In genomic region chr15:74305687-74306086, GRCh38 we compare ENCODE assay signal across 25 cellular contexts.
A peak's percentile ranks its signal among the peaks of the same experiment; 100 is the strongest.
DNase-seq lines count a peak whose midpoint lies in the region; ATAC-seq, FAIRE-seq and TF ChIP-seq lines count a peak whose summit lies in the region.
"Had no signal": no experiment of that assay in that cellular context is flagged by ENCODE, and none has a peak within 500 bp of the region (broad histone marks: within the 10 kb centered on the region; RNA-seq: fewer than 3 reads in every experiment).

No MANE protein-coding gene starts in this region.

- H4K20me1 ChIP-seq in HepG2 (ENCODE audit: insufficient read depth, low read length) = no peaks in the 10 kb centered on the region
- H4K20me1 ChIP-seq in neural cell (ENCODE audit: insufficient read depth) = no peaks in the 10 kb centered on the region

- H3K36me3 ChIP-seq in HepG2 (replicated peaks in 1 of 2; ENCODE audit: control insufficient read depth in 1 of 2, insufficient read depth in 2 of 2, low read length in 2 of 2) (no peaks in the 10 kb centered on the region), right lobe of liver (no peaks in the 10 kb centered on the region), neural cell (ENCODE audit: insufficient read depth, low read length) (no peaks in the 10 kb centered on the region)
- H3K36me3 ChIP-seq: BE2C; BLaER1 treated with 17β-estradiol and CSF1 and Interleukin-3, amounts not matched to agents 10 nM and 100 nM had no signal

- TF ChIP-seq CTCF in HepG2 (CRISPR knock-in tag; IDR thresholded peaks at IDR 0.05) (no peak), right lobe of liver (IDR thresholded peaks at IDR 0.05) (no peak), brain (conservative IDR thresholded peaks at IDR 0.05) (no peak), neural cell (IDR thresholded peaks at IDR 0.05; ENCODE audit: poor library complexity, severe bottlenecking) (no peak), GM13976 (IDR thresholded peaks at IDR 0.05; ENCODE audit: borderline replicate concordance, control extremely low read depth, extremely low read depth, insufficient read depth, missing control alignments) (no peak)

- TF ChIP-seq RAD21 in HepG2 (CRISPR knock-in tag; IDR thresholded peaks at IDR 0.05) (no peak), neural cell (conservative IDR thresholded peaks at IDR 0.05) (no peak)

- no peak overlapping the region for H3K27ac ChIP-seq in HepG2 (ENCODE audit: extremely low read length, insufficient read depth, low read length)
- H3K27ac ChIP-seq in right lobe of liver = no peak overlapping the region
- no peak overlapping the region for H3K27ac ChIP-seq in neural cell (ENCODE audit: low read length)
- H3K27ac ChIP-seq: 22Rv1; BLaER1 treated with 17β-estradiol and CSF1 and Interleukin-3, amounts not matched to agents 10 nM and 100 nM; GM23248 had no signal

- DNase-seq in HepG2 (ENCODE audit: low spot score) (no peak), right lobe of liver (no peak), NCI-H146 treated with DMSO at 0.1 percent for 48 hours (lab: John Stamatoyannopoulos, UW; ENCODE audit: unreplicated experiment) (no peak), RCC 7860 (ENCODE audit: low spot score) (no peak), GM13976 (ENCODE audit: low spot score) (no peak)
- DNase-seq: ACHN; AML-193; BE2C; CD4-positive, alpha-beta T cell; CD8-positive, alpha-beta memory T cell; DMS53; DMS79 treated with DMSO at 0.1 percent for 48 hours; GF-D8; GM23248; H9; HFFc6 had no signal

- no peak overlapping the region for H3K4me3 Mint-ChIP-seq in brain
- H3K4me3 Mint-ChIP-seq: CD14-positive monocyte; CD4-positive, alpha-beta T cell; CD8-positive, alpha-beta memory T cell; H9; HFFc6 had no signal

- no peaks in the 10 kb centered on the region for H3K9me2 ChIP-seq in neural cell (ENCODE audit: insufficient read depth, low read length)

- no peak overlapping the region for H3K4me2 ChIP-seq in HepG2 (ENCODE audit: low read depth, low read length)
- H3K4me2 ChIP-seq in neural cell (ENCODE audit: low read length) = no peak overlapping the region
- H3K4me2 ChIP-seq: BLaER1 treated with 17β-estradiol and CSF1 and Interleukin-3, amounts not matched to agents 10 nM and 100 nM had no signal

- H3K9me3 ChIP-seq in HepG2 (ENCODE audit: low read length) (no peaks in the 10 kb centered on the region), right lobe of liver (no peaks in the 10 kb centered on the region), neural cell (ENCODE audit: low read length) (no peaks in the 10 kb centered on the region)
- H3K9me3 ChIP-seq: BE2C; BLaER1 treated with 17β-estradiol and CSF1 and Interleukin-3, amounts not matched to agents 10 nM and 100 nM had no signal

- H3K4me1 Mint-ChIP-seq in brain = peaks cover 100% of the 10 kb centered on the region
- H3K4me1 Mint-ChIP-seq: CD14-positive monocyte; CD8-positive, alpha-beta memory T cell had no signal

- peaks cover 5% of the 10 kb centered on the region for H3F3A ChIP-seq in neural cell (ENCODE audit: insufficient read depth, low read length, poor library complexity, severe bottlenecking)

- no peak for TF ChIP-seq EP300 in HepG2 (IDR thresholded peaks at IDR 0.05; ENCODE audit: low read depth in 2 of 2, low read length in 2 of 2)
- TF ChIP-seq EP300 in HepG2 (CRISPR knock-in tag; IDR thresholded peaks at IDR 0.05; ENCODE audit: borderline replicate concordance) = no peak
- TF ChIP-seq EP300 in neural cell (conservative IDR thresholded peaks at IDR 0.05; ENCODE audit: poor library complexity, severe bottlenecking) = no peak

- intact Hi-C loops in HepG2 (cut with micrococcal nuclease; ENCODE audit: unreplicated experiment) (no loop called here), right lobe of liver (cut with DNase I) (loop anchor here in 1 of 2 donors (5.0 kb wide), 1 partner anchor 178 kb away; no protein-coding TSS in a partner anchor)

- peak overlapping the region; percentile 89 to 100 (median 92) for H3K27ac Mint-ChIP-seq in brain
- H3K27ac Mint-ChIP-seq: CD14-positive monocyte; CD4-positive, alpha-beta T cell; CD8-positive, alpha-beta memory T cell; H9; HFFc6 had no signal

- H3K9ac ChIP-seq in HepG2 (ENCODE audit: insufficient read depth, low read depth, low read length) (no peak overlapping the region), neural cell (ENCODE audit: low read length) (peak overlapping the region; percentile 0)
- H3K9ac ChIP-seq: BLaER1 treated with 17β-estradiol and CSF1 and Interleukin-3, amounts not matched to agents 10 nM and 100 nM; GM23248 had no signal

- no peak for ATAC-seq in HepG2
- ATAC-seq in right lobe of liver = no peak
- ATAC-seq: HCT116 had no signal

- no peaks in the 10 kb centered on the region for H3K27me3 Mint-ChIP-seq in brain

- H3K79me2 ChIP-seq in HepG2 (ENCODE audit: insufficient read depth, low read length) (no peaks in the 10 kb centered on the region), neural cell (replicated peaks; ENCODE audit: insufficient read depth, low read length) (no peaks in the 10 kb centered on the region)

- in situ Hi-C loops in HepG2 (cut with HindIII; ENCODE audit: extremely low pct_ligation_motif_present, low pct_unique_long_range_greater_than_20kb) = loop anchor here (5.0 kb wide), 1 partner anchor 178 kb away; no protein-coding TSS in a partner anchor
- in situ Hi-C loops in GM13976 (cut with MboI; ENCODE audit: low sequenced_read_pairs, unreplicated experiment) = loop anchor here (5.0 kb wide), 1 partner anchor 178 kb away; no protein-coding TSS in a partner anchor

- no TSS peak for BruUV-seq in HepG2 (replicated peaks; lab: Mats Ljungman, UMichigan)

- 0 out of 2 replicates have a peak, but pooled peaks cover 4% of the 10 kb centered on the region for H3K4me1 ChIP-seq in HepG2 (ENCODE audit: insufficient read depth, low read length)
- no peaks in the 10 kb centered on the region for H3K4me1 ChIP-seq in right lobe of liver
- H3K4me1 ChIP-seq: BLaER1 treated with 17β-estradiol and CSF1 and Interleukin-3, amounts not matched to agents 10 nM and 100 nM had no signal

- POLR2A ChIA-PET in HepG2 (lab: Yijun Ruan, JAX) = no interaction called here

- WGBS in HepG2 (ENCODE audit: low lambda C conversion rate) = 14% methylated on average over 7 of the region's 7 CpGs
- 64% methylated on average over 7 of the region's 7 CpGs for WGBS in right lobe of liver (ENCODE audit: insufficient coverage, low coverage, low lambda C conversion rate, missing lambda C conversion rate)

- no peak overlapping the region for H2AFZ ChIP-seq in HepG2 (ENCODE audit: low read length)
- H2AFZ ChIP-seq in neural cell (ENCODE audit: low read depth, low read length) = no peak overlapping the region
- H2AFZ ChIP-seq: GM23248 had no signal

- H3K27me3 ChIP-seq in HepG2 (ENCODE audit: control insufficient read depth in 1 of 2, insufficient read depth in 2 of 2, low read length in 2 of 2) (peaks cover 13 to 37% of the 10 kb centered on the region in 2 experiments; a peak in 4 of 5 replicates), right lobe of liver (no peaks in the 10 kb centered on the region), neural cell (ENCODE audit: insufficient read depth, low read depth, low read length) (no peaks in the 10 kb centered on the region)
- H3K27me3 ChIP-seq: BE2C had no signal

- no peaks in the 10 kb centered on the region for H3K36me3 Mint-ChIP-seq in brain
- H3K36me3 Mint-ChIP-seq: CD14-positive monocyte; CD8-positive, alpha-beta memory T cell had no signal

- TF ChIP-seq POLR2A in HepG2 (IDR thresholded peaks at IDR 0.05; ENCODE audit: insufficient read depth in 1 of 2, low read depth in 2 of 2, low read length in 2 of 2) (no peak), right lobe of liver (IDR thresholded peaks at IDR 0.05) (no peak)

- FAIRE-seq in HepG2 (lab: Jason Lieb, UNC) (no peak), RCC 7860 (lab: Jason Lieb, UNC) (no peak)
- FAIRE-seq: A204.1, GM12891, GM19239 had no signal

- CTCF ChIA-PET in HepG2 (lab: Yijun Ruan, JAX; ENCODE audit: low intra/inter-chr PET ratio, low total read pairs) = no interaction called here

- no peaks in the 10 kb centered on the region for H3K9me3 Mint-ChIP-seq in brain
- H3K9me3 Mint-ChIP-seq: CD14-positive monocyte; CD4-positive, alpha-beta T cell; CD8-positive, alpha-beta memory T cell; H9; HFFc6 had no signal

- H3K4me3 ChIP-seq in HepG2 (replicated peaks in 1 of 3; ENCODE audit: insufficient read depth in 1 of 3, low read depth in 2 of 3, low read length in 3 of 3) = no peak overlapping the region
- H3K4me3 ChIP-seq in right lobe of liver = no peak overlapping the region
- H3K4me3 ChIP-seq in neural cell (ENCODE audit: low read length) = no peak overlapping the region
- H3K4me3 ChIP-seq: BLaER1 treated with 17β-estradiol and CSF1 and Interleukin-3, amounts not matched to agents 10 nM and 100 nM; GM23248 had no signal

TF ChIP-seq in HepG2, 621 proteins besides CTCF, POLR2A, EP300 and RAD21:
- TF ChIP-seq GLMP (CRISPR knock-in tag; IDR thresholded peaks at IDR 0.05; ENCODE audit: borderline replicate concordance) (no peak), ZNF768 (CRISPR knock-in tag; IDR thresholded peaks at IDR 0.05) (peak; percentile 54; the same call in 1 of the 2 replicates)

TF ChIP-seq in neural cell, 6 proteins besides CTCF, POLR2A, EP300 and RAD21:
- TF ChIP-seq POLR2AphosphoS5 (IDR thresholded peaks at IDR 0.05) = no peak
- TF ChIP-seq SMC3 (conservative IDR thresholded peaks at IDR 0.05; ENCODE audit: poor library complexity) = no peak
- TF ChIP-seq EZH2 (IDR thresholded peaks at IDR 0.05; ENCODE audit: borderline replicate concordance, insufficient read depth, low read length, poor library complexity, severe bottlenecking) = no peak
